2 cellular contexts compared by ENCODE assay signal in the genomic region with DNA sequence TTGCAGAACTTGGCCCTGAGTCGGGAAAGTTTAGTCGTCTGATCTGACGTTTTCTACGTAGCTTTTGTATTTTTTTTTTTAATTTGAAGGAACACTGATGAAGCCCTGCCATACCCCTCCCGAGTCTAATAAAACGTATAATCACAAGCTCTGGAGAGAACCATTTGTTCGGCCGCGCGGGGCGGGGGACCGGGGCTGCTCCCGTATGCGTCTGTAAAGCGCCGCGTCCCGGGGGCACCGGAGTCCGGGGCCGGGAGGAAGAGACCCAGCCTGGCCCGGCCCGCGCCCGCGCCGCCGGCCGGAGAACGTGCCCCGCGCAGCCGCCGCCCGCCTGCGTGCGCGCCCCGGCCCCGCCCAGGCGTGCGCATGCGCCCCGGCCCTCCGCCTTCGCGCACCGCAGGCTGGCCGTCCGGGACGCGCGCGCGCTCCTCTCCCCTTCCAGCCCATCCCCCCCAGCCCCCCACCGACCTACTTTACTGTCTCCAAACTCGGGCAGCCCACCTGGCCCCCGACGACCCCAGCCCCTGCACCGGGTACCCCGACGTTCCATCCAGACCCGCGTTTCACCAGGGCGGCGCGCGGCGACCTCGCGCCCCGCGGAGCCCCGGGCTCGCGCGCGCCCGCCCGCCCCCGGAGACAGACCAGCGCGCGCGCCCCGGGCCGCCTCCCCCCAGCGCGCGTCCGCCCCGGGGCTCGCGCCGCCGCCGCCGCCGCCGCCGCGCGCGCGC.
TF ChIP-seq lines count a peak whose summit lies in the region.

No MANE protein-coding gene starts in this region.

TF ChIP-seq in HEK293, 187 proteins besides CTCF, POLR2A, EP300 and RAD21 (continued from another document and continues in another):
- TF ChIP-seq ZNF768 (tag by site-specific recombination; IDR thresholded peaks at IDR 0.05), result 0 out of 2 replicates have a peak, but pooled peaks have one; percentile 6
- TF ChIP-seq YY1 (tag by site-specific recombination; IDR thresholded peaks at IDR 0.05), result 0 out of 2 replicates have a peak, but pooled peaks have one; percentile 8
- peak; percentile 67; the same call in 1 of the 2 replicates for TF ChIP-seq ZXDB (tag by site-specific recombination; IDR thresholded peaks at IDR 0.05)
- peak; percentile 88 for TF ChIP-seq ZNF335 (tag by site-specific recombination; conservative IDR thresholded peaks at IDR 0.05)
- TF ChIP-seq, protein P1, sequence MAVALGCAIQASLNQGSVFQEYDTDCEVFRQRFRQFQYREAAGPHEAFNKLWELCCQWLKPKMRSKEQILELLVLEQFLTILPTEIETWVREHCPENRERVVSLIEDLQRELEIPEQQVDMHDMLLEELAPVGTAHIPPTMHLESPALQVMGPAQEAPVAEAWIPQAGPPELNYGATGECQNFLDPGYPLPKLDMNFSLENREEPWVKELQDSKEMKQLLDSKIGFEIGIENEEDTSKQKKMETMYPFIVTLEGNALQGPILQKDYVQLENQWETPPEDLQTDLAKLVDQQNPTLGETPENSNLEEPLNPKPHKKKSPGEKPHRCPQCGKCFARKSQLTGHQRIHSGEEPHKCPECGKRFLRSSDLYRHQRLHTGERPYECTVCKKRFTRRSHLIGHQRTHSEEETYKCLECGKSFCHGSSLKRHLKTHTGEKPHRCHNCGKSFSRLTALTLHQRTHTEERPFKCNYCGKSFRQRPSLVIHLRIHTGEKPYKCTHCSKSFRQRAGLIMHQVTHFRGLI (tag by site-specific recombination; IDR thresholded peaks at IDR 0.05), result peak; percentile 57; the same call in 1 of the 2 replicates
- TF ChIP-seq, protein P2, sequence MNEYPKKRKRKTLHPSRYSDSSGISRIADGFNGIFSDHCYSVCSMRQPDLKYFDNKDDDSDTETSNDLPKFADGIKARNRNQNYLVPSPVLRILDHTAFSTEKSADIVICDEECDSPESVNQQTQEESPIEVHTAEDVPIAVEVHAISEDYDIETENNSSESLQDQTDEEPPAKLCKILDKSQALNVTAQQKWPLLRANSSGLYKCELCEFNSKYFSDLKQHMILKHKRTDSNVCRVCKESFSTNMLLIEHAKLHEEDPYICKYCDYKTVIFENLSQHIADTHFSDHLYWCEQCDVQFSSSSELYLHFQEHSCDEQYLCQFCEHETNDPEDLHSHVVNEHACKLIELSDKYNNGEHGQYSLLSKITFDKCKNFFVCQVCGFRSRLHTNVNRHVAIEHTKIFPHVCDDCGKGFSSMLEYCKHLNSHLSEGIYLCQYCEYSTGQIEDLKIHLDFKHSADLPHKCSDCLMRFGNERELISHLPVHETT (tag by site-specific recombination; IDR thresholded peaks at IDR 0.05), result 0 out of 2 replicates have a peak, but pooled peaks have one; percentile 9
- no peak for TF ChIP-seq KLF9 (tag by site-specific recombination; IDR thresholded peaks at IDR 0.05; ENCODE audit: low read depth)
- TF ChIP-seq ZNF184 (tag by site-specific recombination; IDR thresholded peaks at IDR 0.05), result no peak
- TF ChIP-seq, protein P3, sequence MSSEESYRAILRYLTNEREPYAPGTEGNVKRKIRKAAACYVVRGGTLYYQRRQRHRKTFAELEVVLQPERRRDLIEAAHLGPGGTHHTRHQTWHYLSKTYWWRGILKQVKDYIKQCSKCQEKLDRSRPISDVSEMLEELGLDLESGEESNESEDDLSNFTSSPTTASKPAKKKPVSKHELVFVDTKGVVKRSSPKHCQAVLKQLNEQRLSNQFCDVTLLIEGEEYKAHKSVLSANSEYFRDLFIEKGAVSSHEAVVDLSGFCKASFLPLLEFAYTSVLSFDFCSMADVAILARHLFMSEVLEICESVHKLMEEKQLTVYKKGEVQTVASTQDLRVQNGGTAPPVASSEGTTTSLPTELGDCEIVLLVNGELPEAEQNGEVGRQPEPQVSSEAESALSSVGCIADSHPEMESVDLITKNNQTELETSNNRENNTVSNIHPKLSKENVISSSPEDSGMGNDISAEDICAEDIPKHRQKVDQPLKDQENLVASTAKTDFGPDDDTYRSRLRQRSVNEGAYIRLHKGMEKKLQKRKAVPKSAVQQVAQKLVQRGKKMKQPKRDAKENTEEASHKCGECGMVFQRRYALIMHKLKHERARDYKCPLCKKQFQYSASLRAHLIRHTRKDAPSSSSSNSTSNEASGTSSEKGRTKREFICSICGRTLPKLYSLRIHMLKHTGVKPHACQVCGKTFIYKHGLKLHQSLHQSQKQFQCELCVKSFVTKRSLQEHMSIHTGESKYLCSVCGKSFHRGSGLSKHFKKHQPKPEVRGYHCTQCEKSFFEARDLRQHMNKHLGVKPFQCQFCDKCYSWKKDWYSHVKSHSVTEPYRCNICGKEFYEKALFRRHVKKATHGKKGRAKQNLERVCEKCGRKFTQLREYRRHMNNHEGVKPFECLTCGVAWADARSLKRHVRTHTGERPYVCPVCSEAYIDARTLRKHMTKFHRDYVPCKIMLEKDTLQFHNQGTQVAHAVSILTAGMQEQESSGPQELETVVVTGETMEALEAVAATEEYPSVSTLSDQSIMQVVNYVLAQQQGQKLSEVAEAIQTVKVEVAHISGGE (tag by site-specific recombination; conservative IDR thresholded peaks at IDR 0.05; ENCODE audit: low read depth), result peak; percentile 36
- peak; percentile 69 for TF ChIP-seq ZBTB48 (tag by site-specific recombination; IDR thresholded peaks at IDR 0.05)
- TF ChIP-seq ZNF621 (tag by site-specific recombination; IDR thresholded peaks at IDR 0.05), result no peak
- peak; percentile 64; the same call in 1 of the 2 replicates for TF ChIP-seq ZSCAN30 (tag by site-specific recombination; IDR thresholded peaks at IDR 0.05)
- peak; percentile 83; the same call in 1 of the 2 replicates for TF ChIP-seq ZNF660 (tag by site-specific recombination; IDR thresholded peaks at IDR 0.05)
- no peak for TF ChIP-seq ZNF19 (tag by site-specific recombination; IDR thresholded peaks at IDR 0.05; ENCODE audit: low read depth)

TF ChIP-seq in K562, 482 proteins besides CTCF, POLR2A, EP300 and RAD21 (continued from another document and continues in another):
- TF ChIP-seq, protein P4, sequence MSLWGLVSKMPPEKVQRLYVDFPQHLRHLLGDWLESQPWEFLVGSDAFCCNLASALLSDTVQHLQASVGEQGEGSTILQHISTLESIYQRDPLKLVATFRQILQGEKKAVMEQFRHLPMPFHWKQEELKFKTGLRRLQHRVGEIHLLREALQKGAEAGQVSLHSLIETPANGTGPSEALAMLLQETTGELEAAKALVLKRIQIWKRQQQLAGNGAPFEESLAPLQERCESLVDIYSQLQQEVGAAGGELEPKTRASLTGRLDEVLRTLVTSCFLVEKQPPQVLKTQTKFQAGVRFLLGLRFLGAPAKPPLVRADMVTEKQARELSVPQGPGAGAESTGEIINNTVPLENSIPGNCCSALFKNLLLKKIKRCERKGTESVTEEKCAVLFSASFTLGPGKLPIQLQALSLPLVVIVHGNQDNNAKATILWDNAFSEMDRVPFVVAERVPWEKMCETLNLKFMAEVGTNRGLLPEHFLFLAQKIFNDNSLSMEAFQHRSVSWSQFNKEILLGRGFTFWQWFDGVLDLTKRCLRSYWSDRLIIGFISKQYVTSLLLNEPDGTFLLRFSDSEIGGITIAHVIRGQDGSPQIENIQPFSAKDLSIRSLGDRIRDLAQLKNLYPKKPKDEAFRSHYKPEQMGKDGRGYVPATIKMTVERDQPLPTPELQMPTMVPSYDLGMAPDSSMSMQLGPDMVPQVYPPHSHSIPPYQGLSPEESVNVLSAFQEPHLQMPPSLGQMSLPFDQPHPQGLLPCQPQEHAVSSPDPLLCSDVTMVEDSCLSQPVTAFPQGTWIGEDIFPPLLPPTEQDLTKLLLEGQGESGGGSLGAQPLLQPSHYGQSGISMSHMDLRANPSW (CRISPR knock-in tag; IDR thresholded peaks at IDR 0.05), result no peak
- TF ChIP-seq, protein P5, sequence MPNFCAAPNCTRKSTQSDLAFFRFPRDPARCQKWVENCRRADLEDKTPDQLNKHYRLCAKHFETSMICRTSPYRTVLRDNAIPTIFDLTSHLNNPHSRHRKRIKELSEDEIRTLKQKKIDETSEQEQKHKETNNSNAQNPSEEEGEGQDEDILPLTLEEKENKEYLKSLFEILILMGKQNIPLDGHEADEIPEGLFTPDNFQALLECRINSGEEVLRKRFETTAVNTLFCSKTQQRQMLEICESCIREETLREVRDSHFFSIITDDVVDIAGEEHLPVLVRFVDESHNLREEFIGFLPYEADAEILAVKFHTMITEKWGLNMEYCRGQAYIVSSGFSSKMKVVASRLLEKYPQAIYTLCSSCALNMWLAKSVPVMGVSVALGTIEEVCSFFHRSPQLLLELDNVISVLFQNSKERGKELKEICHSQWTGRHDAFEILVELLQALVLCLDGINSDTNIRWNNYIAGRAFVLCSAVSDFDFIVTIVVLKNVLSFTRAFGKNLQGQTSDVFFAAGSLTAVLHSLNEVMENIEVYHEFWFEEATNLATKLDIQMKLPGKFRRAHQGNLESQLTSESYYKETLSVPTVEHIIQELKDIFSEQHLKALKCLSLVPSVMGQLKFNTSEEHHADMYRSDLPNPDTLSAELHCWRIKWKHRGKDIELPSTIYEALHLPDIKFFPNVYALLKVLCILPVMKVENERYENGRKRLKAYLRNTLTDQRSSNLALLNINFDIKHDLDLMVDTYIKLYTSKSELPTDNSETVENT (CRISPR knock-in tag; IDR thresholded peaks at IDR 0.05), result no peak
- TF ChIP-seq POLR2G (IDR thresholded peaks at IDR 0.05; ENCODE audit: low read depth, low read length), result peak; percentile 73
- TF ChIP-seq SREBF1 (IDR thresholded peaks at IDR 0.05; ENCODE audit: borderline replicate concordance, low read depth, low read length), result no peak
- no peak for TF ChIP-seq MECOM (CRISPR knock-in tag; IDR thresholded peaks at IDR 0.05)
- TF ChIP-seq, protein P6, sequence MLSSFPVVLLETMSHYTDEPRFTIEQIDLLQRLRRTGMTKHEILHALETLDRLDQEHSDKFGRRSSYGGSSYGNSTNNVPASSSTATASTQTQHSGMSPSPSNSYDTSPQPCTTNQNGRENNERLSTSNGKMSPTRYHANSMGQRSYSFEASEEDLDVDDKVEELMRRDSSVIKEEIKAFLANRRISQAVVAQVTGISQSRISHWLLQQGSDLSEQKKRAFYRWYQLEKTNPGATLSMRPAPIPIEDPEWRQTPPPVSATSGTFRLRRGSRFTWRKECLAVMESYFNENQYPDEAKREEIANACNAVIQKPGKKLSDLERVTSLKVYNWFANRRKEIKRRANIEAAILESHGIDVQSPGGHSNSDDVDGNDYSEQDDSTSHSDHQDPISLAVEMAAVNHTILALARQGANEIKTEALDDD (IDR thresholded peaks at IDR 0.05), result no peak
- TF ChIP-seq, protein P7, sequence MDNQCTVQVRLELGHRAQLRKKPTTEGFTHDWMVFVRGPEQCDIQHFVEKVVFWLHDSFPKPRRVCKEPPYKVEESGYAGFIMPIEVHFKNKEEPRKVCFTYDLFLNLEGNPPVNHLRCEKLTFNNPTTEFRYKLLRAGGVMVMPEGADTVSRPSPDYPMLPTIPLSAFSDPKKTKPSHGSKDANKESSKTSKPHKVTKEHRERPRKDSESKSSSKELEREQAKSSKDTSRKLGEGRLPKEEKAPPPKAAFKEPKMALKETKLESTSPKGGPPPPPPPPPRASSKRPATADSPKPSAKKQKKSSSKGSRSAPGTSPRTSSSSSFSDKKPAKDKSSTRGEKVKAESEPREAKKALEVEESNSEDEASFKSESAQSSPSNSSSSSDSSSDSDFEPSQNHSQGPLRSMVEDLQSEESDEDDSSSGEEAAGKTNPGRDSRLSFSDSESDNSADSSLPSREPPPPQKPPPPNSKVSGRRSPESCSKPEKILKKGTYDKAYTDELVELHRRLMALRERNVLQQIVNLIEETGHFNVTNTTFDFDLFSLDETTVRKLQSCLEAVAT (IDR thresholded peaks at IDR 0.05), result peak; percentile 21 to 57; a peak in 2 of 4 replicates
- no peak for TF ChIP-seq STAT5B (CRISPR knock-in tag; IDR thresholded peaks at IDR 0.05)
- TF ChIP-seq, protein P8, sequence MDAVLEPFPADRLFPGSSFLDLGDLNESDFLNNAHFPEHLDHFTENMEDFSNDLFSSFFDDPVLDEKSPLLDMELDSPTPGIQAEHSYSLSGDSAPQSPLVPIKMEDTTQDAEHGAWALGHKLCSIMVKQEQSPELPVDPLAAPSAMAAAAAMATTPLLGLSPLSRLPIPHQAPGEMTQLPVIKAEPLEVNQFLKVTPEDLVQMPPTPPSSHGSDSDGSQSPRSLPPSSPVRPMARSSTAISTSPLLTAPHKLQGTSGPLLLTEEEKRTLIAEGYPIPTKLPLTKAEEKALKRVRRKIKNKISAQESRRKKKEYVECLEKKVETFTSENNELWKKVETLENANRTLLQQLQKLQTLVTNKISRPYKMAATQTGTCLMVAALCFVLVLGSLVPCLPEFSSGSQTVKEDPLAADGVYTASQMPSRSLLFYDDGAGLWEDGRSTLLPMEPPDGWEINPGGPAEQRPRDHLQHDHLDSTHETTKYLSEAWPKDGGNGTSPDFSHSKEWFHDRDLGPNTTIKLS (IDR thresholded peaks at IDR 0.05; ENCODE audit: borderline replicate concordance, low read depth), result no peak
- no peak for TF ChIP-seq MCM2 (IDR thresholded peaks at IDR 0.05; ENCODE audit: low read depth)
- TF ChIP-seq MYBL2 (IDR thresholded peaks at IDR 0.05; ENCODE audit: low read depth), result no peak
- no peak for TF ChIP-seq MYBL2 (CRISPR knock-in tag; IDR thresholded peaks at IDR 0.05; ENCODE audit: borderline replicate concordance)
- TF ChIP-seq PHB (CRISPR knock-in tag; IDR thresholded peaks at IDR 0.05), result no peak
- TF ChIP-seq SRSF9 (IDR thresholded peaks at IDR 0.05; ENCODE audit: borderline replicate concordance, low read depth, low read length), result no peak
- TF ChIP-seq HDAC2 (IDR thresholded peaks at IDR 0.05), result no peak
- no peak for TF ChIP-seq RNF2 (IDR thresholded peaks at IDR 0.05)
- no peak for TF ChIP-seq GATAD2A (IDR thresholded peaks at IDR 0.05)
- TF ChIP-seq CBX2 (IDR thresholded peaks at IDR 0.05; ENCODE audit: insufficient read depth, low read length, poor library complexity, severe bottlenecking), result no peak
- no peak for TF ChIP-seq POLR2AphosphoS2 (IDR thresholded peaks at IDR 0.05; ENCODE audit: low read length)
- no peak for TF ChIP-seq CHD1 (IDR thresholded peaks at IDR 0.05; ENCODE audit: low read length)
- 0 out of 2 replicates have a peak, but pooled peaks have one; percentile 43 for TF ChIP-seq HDGF (IDR thresholded peaks at IDR 0.05)
- TF ChIP-seq SMARCA4 (IDR thresholded peaks at IDR 0.05), result peak; percentile 35; the same call in 1 of the 2 replicates
- 0 out of 2 replicates have a peak, but pooled peaks have one; percentile 39 for TF ChIP-seq MBD2 (IDR thresholded peaks at IDR 0.05; ENCODE audit: borderline replicate concordance, low read depth)
- TF ChIP-seq, protein P9, sequence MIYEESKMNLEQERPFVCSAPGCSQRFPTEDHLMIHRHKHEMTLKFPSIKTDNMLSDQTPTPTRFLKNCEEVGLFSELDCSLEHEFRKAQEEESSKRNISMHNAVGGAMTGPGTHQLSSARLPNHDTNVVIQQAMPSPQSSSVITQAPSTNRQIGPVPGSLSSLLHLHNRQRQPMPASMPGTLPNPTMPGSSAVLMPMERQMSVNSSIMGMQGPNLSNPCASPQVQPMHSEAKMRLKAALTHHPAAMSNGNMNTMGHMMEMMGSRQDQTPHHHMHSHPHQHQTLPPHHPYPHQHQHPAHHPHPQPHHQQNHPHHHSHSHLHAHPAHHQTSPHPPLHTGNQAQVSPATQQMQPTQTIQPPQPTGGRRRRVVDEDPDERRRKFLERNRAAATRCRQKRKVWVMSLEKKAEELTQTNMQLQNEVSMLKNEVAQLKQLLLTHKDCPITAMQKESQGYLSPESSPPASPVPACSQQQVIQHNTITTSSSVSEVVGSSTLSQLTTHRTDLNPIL (CRISPR knock-in tag; IDR thresholded peaks at IDR 0.05), result no peak
- TF ChIP-seq NR2C1 (IDR thresholded peaks at IDR 0.05), result no peak
- TF ChIP-seq NR2C1 (tag; IDR thresholded peaks at IDR 0.05), result no peak
- no peak for TF ChIP-seq ZEB2 (IDR thresholded peaks at IDR 0.05)
- peak; percentile 10; the same call in 1 of the 2 replicates for TF ChIP-seq SP1 (CRISPR knock-in tag; IDR thresholded peaks at IDR 0.05)
- TF ChIP-seq, protein P10, sequence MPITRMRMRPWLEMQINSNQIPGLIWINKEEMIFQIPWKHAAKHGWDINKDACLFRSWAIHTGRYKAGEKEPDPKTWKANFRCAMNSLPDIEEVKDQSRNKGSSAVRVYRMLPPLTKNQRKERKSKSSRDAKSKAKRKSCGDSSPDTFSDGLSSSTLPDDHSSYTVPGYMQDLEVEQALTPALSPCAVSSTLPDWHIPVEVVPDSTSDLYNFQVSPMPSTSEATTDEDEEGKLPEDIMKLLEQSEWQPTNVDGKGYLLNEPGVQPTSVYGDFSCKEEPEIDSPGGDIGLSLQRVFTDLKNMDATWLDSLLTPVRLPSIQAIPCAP (CRISPR knock-in tag; IDR thresholded peaks at IDR 0.05; ENCODE audit: borderline replicate concordance), result no peak
- TF ChIP-seq SNRNP70 (optimal IDR thresholded peaks at IDR 0.05; ENCODE audit: low read depth, low read length), result no peak
